In the genomic region with DNA sequence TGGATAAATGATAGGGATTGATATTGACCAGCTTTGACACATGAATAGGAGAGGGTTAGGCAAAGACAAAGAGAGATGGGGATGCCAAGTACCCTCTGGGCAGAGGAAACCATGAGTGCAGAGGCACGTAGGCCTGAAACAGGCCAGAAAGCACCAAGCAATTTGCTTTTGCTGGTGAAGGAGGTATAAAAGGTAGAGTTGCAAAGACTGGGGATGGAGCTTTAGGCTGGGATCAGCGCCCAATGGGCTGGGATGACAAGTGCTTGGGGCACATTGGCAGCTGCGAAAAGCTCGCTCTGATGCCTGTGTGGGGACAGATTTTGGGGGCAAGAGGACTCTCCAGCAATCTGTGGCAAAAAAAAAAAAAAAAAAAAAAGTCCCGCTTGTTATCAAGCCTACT, we compare ENCODE assay signal across 29 cellular contexts.
"Had no signal": no experiment of that assay in that cellular context is flagged by ENCODE, and none has a peak within 500 bp of the region (broad histone marks: within the 10 kb centered on the region; RNA-seq: fewer than 3 reads in every experiment).

No MANE protein-coding gene starts in this region.

- H3K9me3 ChIP-seq: SJCRH30 had no signal

- ATAC-seq: Panc1, Right ventricle myocardium inferior, SK-N-SH treated with all-trans-retinoic acid at 6 μM for 48 hours had no signal

- H3K36me3 ChIP-seq: SJCRH30 had no signal

- H2AFZ ChIP-seq: PC-9 had no signal

- H3K9ac ChIP-seq: KMS-11 had no signal

- H3K27ac ChIP-seq: KMS-11, PC-9, RWPE1, SJCRH30, SK-N-MC had no signal

- H3K27me3 ChIP-seq: SJCRH30 had no signal

- H3K4me2 ChIP-seq: KMS-11, PC-9 had no signal

- H3K4me1 ChIP-seq: SJCRH30 had no signal

- DNase-seq: Karpas-422, MM.1S, MV-4-11, NCI-H1092, NCI-H1105, NCI-H1417 treated with DMSO at 0.1 percent for 48 hours, NCI-H1436 treated with DMSO at 0.1 percent for 48 hours, NCI-H1694 treated with DMSO at 0.1 percent for 48 hours, NCI-H187 treated with DMSO at 0.1 percent for 48 hours, NCI-H2029, NCI-H2171 treated with DMSO at 0.1 percent for 48 hours, NCI-H2227 treated with DMSO at 0.1 percent for 48 hours, NCI-H345, NCI-H446, NCI-H510A treated with DMSO at 0.1 percent for 48 hours, NCI-H524 treated with DMSO at 0.1 percent for 48 hours, NCI-H526 treated with DMSO at 0.1 percent for 48 hours, NCI-H774, PC-9, SHP77, SIG-M5, SJCRH30 had no signal

- H3K4me3 ChIP-seq: PC-9, SJCRH30, SK-N-MC had no signal

- FAIRE-seq: RCC 7860 had no signal
